Comparison of ENCODE assay signal across 8 cellular contexts in genomic region chr1:35030338-35031102, GRCh38. TPM values are rescaled to one million over a fixed set of nuclear protein-coding genes. Genes with fewer than 3 reads are reported as not detected.
DNase-seq lines count a peak whose midpoint lies in the region; ATAC-seq and TF ChIP-seq lines count a peak whose summit lies in the region.

No MANE protein-coding gene starts in this region.

- H3K4me1 ChIP-seq in Panc1 (ENCODE audit: control insufficient read depth, insufficient read depth, low read length) (peaks cover 13% of the 10 kb centered on the region), neuronal stem cell (ENCODE audit: control insufficient read depth in 2 of 2, insufficient read depth in 1 of 2, low read depth in 1 of 2, low read length in 2 of 2) (no peaks in the 10 kb centered on the region)

- no peak overlapping the region for H4K8ac ChIP-seq in neuronal stem cell (ENCODE audit: low read depth, low read length)

- no peak overlapping the region for H2BK15ac ChIP-seq in neuronal stem cell (ENCODE audit: low read length)

- peak; percentile 7 for ATAC-seq in GM19467 (IDR thresholded peaks at IDR 0.05; ENCODE audit: unreplicated experiment)
- ATAC-seq in Panc1, result no peak
- ATAC-seq in HG02571 (IDR thresholded peaks at IDR 0.05; ENCODE audit: unreplicated experiment), result no peak
- ATAC-seq in GM21526 (IDR thresholded peaks at IDR 0.05; ENCODE audit: low FRiP score, unreplicated experiment), result no peak

- H3K4me2 ChIP-seq in neuronal stem cell (ENCODE audit: insufficient read depth, low read length, poor library complexity, severe bottlenecking), result peak overlapping the region; percentile 78

- H4K91ac ChIP-seq in neuronal stem cell (ENCODE audit: low read depth, low read length, poor library complexity), result no peak overlapping the region

- H2BK5ac ChIP-seq in neuronal stem cell (ENCODE audit: low read length), result no peak overlapping the region

- H2BK120ac ChIP-seq in neuronal stem cell (ENCODE audit: low read depth, low read length), result no peak overlapping the region

- DNase-seq in Panc1 (ENCODE audit: low read depth, low spot score) (no peak), epithelial cell of prostate (ENCODE audit: low read depth, low spot score) (no peak), neuronal stem cell (ENCODE audit: low spot score) (no peak), NCI-H1694 (lab: John Stamatoyannopoulos, UW) (no peak)
- no peak for DNase-seq in effector CD4-positive, alpha-beta T cell

- no peak overlapping the region for H2BK12ac ChIP-seq in neuronal stem cell (ENCODE audit: low read length)

- H3K79me1 ChIP-seq in neuronal stem cell (ENCODE audit: low read depth, low read length), result no peaks in the 10 kb centered on the region

- CTCF ChIA-PET in Panc1 (lab: Charles Lee), result no interaction called here

- no peak for TF ChIP-seq CTCF in Panc1 (IDR thresholded peaks at IDR 0.05)

- H3K9me3 ChIP-seq in Panc1 (ENCODE audit: control insufficient read depth, insufficient read depth, low read depth, low read length), result peaks cover 19% of the 10 kb centered on the region; the same call in 1 of the 2 replicates
- H3K9me3 ChIP-seq in neuronal stem cell (replicated peaks in 1 of 2; ENCODE audit: control insufficient read depth in 2 of 2, insufficient read depth in 1 of 2, low read depth in 1 of 2, low read length in 2 of 2), result peaks cover 4 to 14% of the 10 kb centered on the region in 2 donors

- no peak overlapping the region for H2AK5ac ChIP-seq in neuronal stem cell (ENCODE audit: low read depth, low read length)

- in situ Hi-C loops in Panc1 (cut with HindIII; ENCODE audit: low pct_unique_long_range_greater_than_20kb, low sequenced_read_pairs), result no loop called here

- no peak overlapping the region for H3K18ac ChIP-seq in neuronal stem cell (ENCODE audit: low read length)

- H3K4me3 ChIP-seq in Panc1 (ENCODE audit: low read depth in 2 of 2, low read length in 2 of 2) (peak overlapping the region; percentile 91 to 94), neuronal stem cell (ENCODE audit: low read length in 2 of 2) (peak overlapping the region; percentile 73 to 99)

- no peak overlapping the region for H3K23ac ChIP-seq in neuronal stem cell (ENCODE audit: low read depth, low read length, poor library complexity)

- no peak overlapping the region for H3K9ac ChIP-seq in neuronal stem cell (ENCODE audit: low read depth, low read length, poor library complexity)

- H3K27me3 ChIP-seq in Panc1 (ENCODE audit: control insufficient read depth, insufficient read depth, low read length), result no peaks in the 10 kb centered on the region
- H3K27me3 ChIP-seq in neuronal stem cell (ENCODE audit: control insufficient read depth in 3 of 3, insufficient read depth in 3 of 3, low read depth in 1 of 3, low read length in 3 of 3), result no peaks in the 10 kb centered on the region

- H3K27ac ChIP-seq in Panc1 (ENCODE audit: low read length) (peak overlapping the region; percentile 97), epithelial cell of prostate (peak overlapping the region; percentile 96), neuronal stem cell (replicated peaks; ENCODE audit: low read length) (no peak overlapping the region)

- BruUV-seq in Panc1 (replicated peaks; lab: Mats Ljungman, UMichigan), result no TSS peak

- peak overlapping the region; percentile 92 for H2AFZ ChIP-seq in neuronal stem cell (ENCODE audit: low read length)

- intact Hi-C loops in Panc1 (cut with micrococcal nuclease; ENCODE audit: unreplicated experiment), result no loop called here

- H3K14ac ChIP-seq in neuronal stem cell (ENCODE audit: low read length), result no peak overlapping the region

- H3K4ac ChIP-seq in neuronal stem cell (ENCODE audit: low read length), result no peak overlapping the region

- WGBS in neuronal stem cell (ENCODE audit: extremely low coverage in 2 of 2, insufficient read length in 2 of 2, insufficient replicate concordance in 1 of 2), 2 donors, result no CpG with 5 or more reads among the region's 11 CpGs

- POLR2A ChIA-PET in Panc1 (lab: Charles Lee), result no interaction called here

- H3K36me3 ChIP-seq in Panc1 (ENCODE audit: control insufficient read depth, insufficient read depth, low read length), result peaks cover 4% of the 10 kb centered on the region; the same call in 1 of the 2 replicates
- H3K36me3 ChIP-seq in neuronal stem cell (replicated peaks in 1 of 2; ENCODE audit: control insufficient read depth in 2 of 2, insufficient read depth in 2 of 2, low read length in 2 of 2), result peaks cover 0 to 28% of the 10 kb centered on the region in 2 donors

RNA-seq across cellular contexts. Expression of gene ZMYM6, which starts 1.2 kb away (rescaled TPM):
- total RNA-seq in Panc1 (2021; ENCODE audit: unreplicated experiment), result 21.8 TPM
- polyA plus RNA-seq in Panc1 (2012; ENCODE audit: insufficient read length), result 5.2 TPM
- 9.3 TPM for polyA plus RNA-seq in neuronal stem cell (2013, experiment 1 of 2)
- 7.7 TPM for polyA plus RNA-seq in neuronal stem cell (2013, experiment 2 of 2)

RNA-seq across cellular contexts. Expression of gene TMEM35B, which starts 45.4 kb away (rescaled TPM):
- total RNA-seq in Panc1 (2021; ENCODE audit: unreplicated experiment), result 18.7 TPM
- 21.8 TPM for polyA plus RNA-seq in Panc1 (2012; ENCODE audit: insufficient read length)
- polyA plus RNA-seq in neuronal stem cell (2013, experiment 1 of 2), result 18.0 TPM
- 17.5 TPM for polyA plus RNA-seq in neuronal stem cell (2013, experiment 2 of 2)

RNA-seq across cellular contexts. Expression of gene ZMYM1, which starts 48.7 kb away (rescaled TPM):
- total RNA-seq in Panc1 (2021; ENCODE audit: unreplicated experiment), result 39.1 TPM
- polyA plus RNA-seq in Panc1 (2012; ENCODE audit: insufficient read length), result 6.0 TPM
- 17.2 TPM for polyA plus RNA-seq in neuronal stem cell (2013, experiment 1 of 2)
- 18.5 TPM for polyA plus RNA-seq in neuronal stem cell (2013, experiment 2 of 2)
